35 cellular contexts compared by ENCODE assay signal in the genomic region with DNA sequence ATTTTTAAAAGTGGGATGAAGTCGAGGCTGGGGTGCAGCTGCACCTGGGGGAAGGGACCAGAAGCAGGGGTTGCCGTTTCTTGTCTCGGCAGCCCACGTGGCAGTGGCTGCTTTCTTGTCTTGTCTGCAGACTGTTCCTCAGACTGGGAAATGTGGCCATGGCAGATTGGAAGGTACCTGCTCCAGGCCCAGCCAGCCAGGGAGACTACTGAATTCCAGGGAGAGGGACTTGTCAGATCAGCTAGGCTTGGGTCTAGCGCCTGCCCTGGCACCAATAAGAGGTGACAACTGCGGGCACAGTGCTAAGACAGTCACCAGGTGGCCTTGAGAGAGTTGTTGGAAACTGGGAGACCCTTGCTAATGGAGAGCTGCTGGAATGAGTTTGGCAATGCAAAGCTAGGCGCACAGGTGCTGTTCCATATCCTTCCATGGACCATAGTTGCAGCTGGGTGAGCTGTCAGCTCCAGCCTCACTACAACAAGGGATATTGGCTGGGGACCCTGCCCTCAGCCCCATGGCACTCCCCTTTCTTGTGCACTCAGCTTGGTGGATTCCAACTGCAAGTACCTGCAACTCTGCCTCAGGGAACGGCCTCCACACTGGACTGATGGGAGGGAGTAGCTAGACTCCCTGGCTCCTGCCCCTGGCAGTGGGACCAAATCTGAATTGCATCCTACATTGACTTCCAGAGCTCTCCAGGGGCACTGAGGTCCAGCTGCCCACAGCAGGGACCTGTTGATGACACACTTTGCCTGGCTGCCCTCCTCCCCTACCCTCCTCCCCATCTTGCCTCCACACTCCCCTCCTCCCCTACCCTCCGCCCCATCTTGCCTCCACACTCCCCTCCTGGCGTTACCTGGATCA. TPM values are rescaled to one million over a fixed set of nuclear protein-coding genes. Genes with fewer than 3 reads are reported as not detected.
DNase-seq lines count a peak whose midpoint lies in the region; ATAC-seq, FAIRE-seq and TF ChIP-seq lines count a peak whose summit lies in the region.
"Had no signal": no experiment of that assay in that cellular context is flagged by ENCODE, and none has a peak within 500 bp of the region (broad histone marks: within the 10 kb centered on the region; RNA-seq: fewer than 3 reads in every experiment).

No MANE protein-coding gene starts in this region.

- H3K4me1 ChIP-seq in HUES64 (ENCODE audit: insufficient read depth, low read length), result peaks cover 18% of the 10 kb centered on the region
- H3K4me1 ChIP-seq in astrocyte (ENCODE audit: insufficient read depth, low read length), result peaks cover 12% of the 10 kb centered on the region
- peaks cover 9% of the 10 kb centered on the region for H3K4me1 ChIP-seq in mesendoderm (ENCODE audit: control insufficient read depth, low read depth, low read length)
- H3K4me1 ChIP-seq: uterus had no signal

- no peak overlapping the region for H3K18ac ChIP-seq in mesendoderm (ENCODE audit: low read length)

- H3K36me3 ChIP-seq in GM06990 (ENCODE audit: control insufficient read depth, insufficient read depth, low read length), result peaks cover 13% of the 10 kb centered on the region
- H3K36me3 ChIP-seq in HUES64 (ENCODE audit: insufficient read depth, low read length), result peaks cover 15% of the 10 kb centered on the region
- no peaks in the 10 kb centered on the region for H3K36me3 ChIP-seq in astrocyte (ENCODE audit: insufficient read depth, low read length)
- H3K36me3 ChIP-seq in mesendoderm (ENCODE audit: control insufficient read depth, insufficient read depth, low read length), result no peaks in the 10 kb centered on the region
- H3K36me3 ChIP-seq: adrenal gland, brain microvascular endothelial cell, neutrophil, uterus had no signal

- H2BK15ac ChIP-seq in mesendoderm (replicated peaks; ENCODE audit: low read depth), result no peak overlapping the region

- H3K27ac Mint-ChIP-seq in astrocyte (ENCODE audit: unreplicated experiment), result peak overlapping the region; percentile 18
- no peak overlapping the region for H3K27ac Mint-ChIP-seq in activated naive CD4-positive, alpha-beta T cell treated with anti-CD3 and anti-CD28 coated beads, Interleukin-2, amount 50 U/mL, for 72 hours
- H3K27ac Mint-ChIP-seq: activated CD4-positive, alpha-beta T cell treated with anti-CD3 and anti-CD28 coated beads, Interleukin-2, amount 10 ng/mL, durations not matched to agents 24 days and 14 days had no signal

- no peaks in the 10 kb centered on the region for H4K20me1 ChIP-seq in astrocyte (ENCODE audit: insufficient read depth, low read length)

- H3K56ac ChIP-seq in mesendoderm (ENCODE audit: low read length), result peak overlapping the region; percentile 72

- no peak overlapping the region for H4K8ac ChIP-seq in mesendoderm (ENCODE audit: low read depth, low read length)

- H3K79me2 ChIP-seq in astrocyte (ENCODE audit: insufficient read depth, low read length) (no peaks in the 10 kb centered on the region), mesendoderm (ENCODE audit: control insufficient read depth, insufficient read depth, low read length) (no peaks in the 10 kb centered on the region)

- no peaks in the 10 kb centered on the region for H3K9me3 Mint-ChIP-seq in astrocyte (ENCODE audit: unreplicated experiment)
- H3K9me3 Mint-ChIP-seq in activated naive CD4-positive, alpha-beta T cell treated with anti-CD3 and anti-CD28 coated beads, Interleukin-2, amount 50 U/mL, for 72 hours, result no peaks in the 10 kb centered on the region
- H3K9me3 Mint-ChIP-seq: activated CD4-positive, alpha-beta T cell treated with anti-CD3 and anti-CD28 coated beads, Interleukin-2, amount 10 ng/mL, durations not matched to agents 24 days and 14 days; activated T-cell treated with anti-CD3 and anti-CD28 coated beads, Interleukin-2, amount 50 U/mL, for 4 hours had no signal

- H2BK5ac ChIP-seq in mesendoderm (ENCODE audit: low read length), result no peak overlapping the region

- ATAC-seq in GM18858 (IDR thresholded peaks at IDR 0.05; ENCODE audit: unreplicated experiment) (no peak), left cardiac atrium (no peak)
- ATAC-seq in activated naive CD4-positive, alpha-beta T cell treated with anti-CD3 and anti-CD28 coated beads, Interleukin-2, amount 50 U/mL, for 72 hours, result no peak
- ATAC-seq: activated T-cell treated with anti-CD3 and anti-CD28 coated beads, Interleukin-2, amount 50 U/mL, for 4 hours; sciatic nerve had no signal

- no peak overlapping the region for H2AFZ ChIP-seq in astrocyte (ENCODE audit: low read depth, low read length)

- 90% methylated on average over 10 of the region's 10 CpGs for WGBS in HUES64
- WGBS in mesendoderm (ENCODE audit: extremely low coverage, insufficient coverage, low lambda C conversion rate), result no CpG with 5 or more reads among the region's 10 CpGs

- TF ChIP-seq CTCF in GM06990 (IDR thresholded peaks at IDR 0.05; ENCODE audit: insufficient read depth, low read length, poor library complexity, severe bottlenecking) (peak; percentile 1), astrocyte (IDR thresholded peaks at IDR 0.05; ENCODE audit: insufficient read depth, low read depth, low read length) (no peak)

- peak overlapping the region; percentile 27; the same call in 1 of the 2 replicates for H3K27ac ChIP-seq in HUES64 (ENCODE audit: low read depth, low read length)
- no peak overlapping the region for H3K27ac ChIP-seq in astrocyte (ENCODE audit: low read depth, low read length)
- H3K27ac ChIP-seq in mesendoderm (ENCODE audit: low read depth, low read length), result no peak overlapping the region
- H3K27ac ChIP-seq: adrenal gland; BLaER1 treated with 17β-estradiol and CSF1 and Interleukin-3, amounts not matched to agents 10 nM and 100 nM; brain microvascular endothelial cell; HL-60; neutrophil; SK-N-MC; uterus had no signal

- no peaks in the 10 kb centered on the region for H3K79me1 ChIP-seq in mesendoderm (ENCODE audit: low read length)

- no peak overlapping the region for H3K4me3 Mint-ChIP-seq in astrocyte (ENCODE audit: unreplicated experiment)
- H3K4me3 Mint-ChIP-seq: activated CD4-positive, alpha-beta T cell treated with anti-CD3 and anti-CD28 coated beads, Interleukin-2, amount 10 ng/mL, durations not matched to agents 24 days and 14 days; activated T-cell treated with anti-CD3 and anti-CD28 coated beads, Interleukin-2, amount 50 U/mL, for 4 hours had no signal

- H3K27me3 ChIP-seq in GM06990 (replicated peaks; ENCODE audit: control insufficient read depth, insufficient read depth, low read length) (no peaks in the 10 kb centered on the region; the same call in none of the 2 replicates), HUES64 (ENCODE audit: insufficient read depth, low read length) (no peaks in the 10 kb centered on the region), astrocyte (ENCODE audit: insufficient read depth, low read length) (peaks cover 10% of the 10 kb centered on the region), mesendoderm (ENCODE audit: insufficient read depth, low read length, poor library complexity) (no peaks in the 10 kb centered on the region)
- H3K27me3 ChIP-seq: adrenal gland, uterus had no signal

- no peaks in the 10 kb centered on the region for H3K9me3 ChIP-seq in HUES64 (ENCODE audit: insufficient read depth, low read depth, low read length)
- H3K9me3 ChIP-seq in astrocyte (ENCODE audit: insufficient read depth, low read depth, low read length), result no peaks in the 10 kb centered on the region
- H3K9me3 ChIP-seq: adrenal gland; BLaER1 treated with 17β-estradiol and CSF1 and Interleukin-3, amounts not matched to agents 10 nM and 100 nM; neutrophil; uterus had no signal

- H3K4me3 ChIP-seq in GM06990 (replicated peaks; ENCODE audit: low read depth, low read length), result no peak overlapping the region
- no peak overlapping the region for H3K4me3 ChIP-seq in HUES64 (ENCODE audit: low read length)
- H3K4me3 ChIP-seq in astrocyte (ENCODE audit: insufficient read depth, low read depth, low read length), result no peak overlapping the region
- no peak overlapping the region for H3K4me3 ChIP-seq in mesendoderm (ENCODE audit: low read length)
- H3K4me3 ChIP-seq: adrenal gland; BLaER1 treated with 17β-estradiol and CSF1 and Interleukin-3, amounts not matched to agents 10 nM and 100 nM; SK-N-MC; uterus had no signal

- DNase-seq in GM06990 (ENCODE audit: extremely low read depth, insufficient read length) (no peak), astrocyte (ENCODE audit: low read depth) (no peak), mesendoderm (peak; percentile 22), NCI-H1105 (lab: John Stamatoyannopoulos, UW) (no peak), left cardiac atrium (no peak)
- DNase-seq in activated naive CD4-positive, alpha-beta T cell treated with anti-CD3 and anti-CD28 coated beads, Interleukin-2, amount 50 U/mL, for 72 hours (ENCODE audit: low spot score in 2 of 2), result no peak
- DNase-seq: activated CD4-positive, alpha-beta T cell treated with anti-CD3 and anti-CD28 coated beads, Interleukin-2, amount 10 ng/mL, durations not matched to agents 24 days and 14 days; activated naive CD4-positive, alpha-beta T cell; activated T-cell treated with anti-CD3 and anti-CD28 coated beads, Interleukin-2, amount 50 U/mL, for 4 hours; adrenal gland; brain microvascular endothelial cell; COR-L47; DMS53; effector CD8-positive, alpha-beta T cell; erythroblast; GF-D8; NCI-H1092; NCI-H2029; NCI-H774; stimulated activated CD4-positive, alpha-beta T cell treated with anti-CD3 and anti-CD28 coated beads, Interleukin-12 subunit alpha, Interleukin-12 subunit beta, amount 100 ng/mL, for 4 hours; stimulated activated CD4-positive, alpha-beta T cell treated with anti-CD3 and anti-CD28 coated beads, Interleukin-4, amount 100 ng/mL, for 24 hours; stimulated activated naive CD4-positive, alpha-beta T cell; uterus had no signal

- peak overlapping the region; percentile 25 for H3K4ac ChIP-seq in mesendoderm (ENCODE audit: low read depth, low read length)

- intact Hi-C loops in left cardiac atrium (cut with DNase I), result no loop called here

- FAIRE-seq in astrocyte (lab: Jason Lieb, UNC), result no peak
- FAIRE-seq: GM18507 had no signal

- H3K4me1 Mint-ChIP-seq in astrocyte (ENCODE audit: low read depth, unreplicated experiment), result peaks cover 15% of the 10 kb centered on the region

- H3K4me2 ChIP-seq in astrocyte (ENCODE audit: low read length), result no peak overlapping the region
- no peak overlapping the region for H3K4me2 ChIP-seq in mesendoderm (ENCODE audit: low read length)

- H3K9ac ChIP-seq in HUES64 (ENCODE audit: low read depth, low read length), result no peak overlapping the region
- no peak overlapping the region for H3K9ac ChIP-seq in astrocyte (ENCODE audit: low read length)
- H3K9ac ChIP-seq in mesendoderm (ENCODE audit: low read length), result no peak overlapping the region
- H3K9ac ChIP-seq: BLaER1 treated with 17β-estradiol and CSF1 and Interleukin-3, amounts not matched to agents 10 nM and 100 nM had no signal

- H4K5ac ChIP-seq in mesendoderm (ENCODE audit: low read length), result no peak overlapping the region

- peaks cover 3% of the 10 kb centered on the region for H3K36me3 Mint-ChIP-seq in astrocyte (ENCODE audit: low read depth, unreplicated experiment)
- H3K36me3 Mint-ChIP-seq in activated naive CD4-positive, alpha-beta T cell treated with anti-CD3 and anti-CD28 coated beads, Interleukin-2, amount 50 U/mL, for 72 hours, result no peaks in the 10 kb centered on the region

- no peak overlapping the region for H3K23ac ChIP-seq in mesendoderm (ENCODE audit: low read length)

- no peak overlapping the region for H2BK120ac ChIP-seq in mesendoderm (ENCODE audit: low read depth, low read length)

- peaks cover 12% of the 10 kb centered on the region for H3K27me3 Mint-ChIP-seq in astrocyte (ENCODE audit: low read depth, unreplicated experiment)

- peak overlapping the region; percentile 11 for H2AK5ac ChIP-seq in mesendoderm (ENCODE audit: low read length)

RNA-seq across cellular contexts. Expression of a gene that starts 9.9 kb away (rescaled TPM):
- polyA plus RNA-seq in HUES64 (2013, experiment 1 of 2), result 0.15 TPM
- 0.25 TPM for polyA plus RNA-seq in HUES64 (2013, experiment 2 of 2)
- total RNA-seq in astrocyte (not detected in 2 replicates), left cardiac atrium (under 1 TPM; 0.09 to 0.26 TPM)
- 0.14 TPM for polyA plus RNA-seq in mesendoderm (2013, experiment 1 of 2)
- 0.11 TPM for polyA plus RNA-seq in mesendoderm (2013, experiment 2 of 2)
- not detected for total RNA-seq in activated naive CD4-positive, alpha-beta T cell treated with anti-CD3 and anti-CD28 coated beads, Interleukin-2, amount 50 U/mL, for 72 hours
- total RNA-seq: activated CD4-positive, alpha-beta T cell treated with anti-CD3 and anti-CD28 coated beads, Interleukin-2, amount 10 ng/mL, durations not matched to agents 24 days and 14 days; activated CD8-positive, alpha-beta memory T cell treated with anti-CD3 and anti-CD28 coated beads for 36 hours; lung microvascular endothelial cell; sciatic nerve; T-helper 2 cell treated with Interferon-gamma antibody and Interleukin-4, amounts not matched to agents 100 ng/mL and 5 ng/mL, for 36 hours; temporal lobe had no signal

RNA-seq across cellular contexts. Expression of a gene that starts 34.2 kb away (rescaled TPM):
- 2.5 TPM for polyA plus RNA-seq in HUES64 (2013, experiment 1 of 2)
- 2.9 TPM for polyA plus RNA-seq in HUES64 (2013, experiment 2 of 2)
- total RNA-seq in astrocyte (0.94 and 1.5 TPM in 2 replicates), left cardiac atrium (1 to 10 TPM; 4.0 to 5.9 TPM)
- 7.5 TPM for polyA plus RNA-seq in mesendoderm (2013, experiment 1 of 2)
- polyA plus RNA-seq in mesendoderm (2013, experiment 2 of 2), result 6.8 TPM
- 1 to 10 TPM; 5.0 to 6.3 TPM for total RNA-seq in activated naive CD4-positive, alpha-beta T cell treated with anti-CD3 and anti-CD28 coated beads, Interleukin-2, amount 50 U/mL, for 72 hours

RNA-seq across cellular contexts. Expression of a gene that starts 40.9 kb away (rescaled TPM):
- polyA plus RNA-seq in HUES64 (2013, experiment 1 of 2), result 0.05 TPM
- polyA plus RNA-seq in HUES64 (2013, experiment 2 of 2), result 0.13 TPM
- total RNA-seq in astrocyte (1.0 and 1.4 TPM in 2 replicates), left cardiac atrium (100 to 1,000 TPM; 160 to 224 TPM)
- 0.07 TPM for polyA plus RNA-seq in mesendoderm (2013, experiment 1 of 2)
- 0.06 TPM for polyA plus RNA-seq in mesendoderm (2013, experiment 2 of 2)
- not detected for total RNA-seq in activated naive CD4-positive, alpha-beta T cell treated with anti-CD3 and anti-CD28 coated beads, Interleukin-2, amount 50 U/mL, for 72 hours
- total RNA-seq: activated CD4-positive, alpha-beta T cell treated with anti-CD3 and anti-CD28 coated beads, Interleukin-2, amount 10 ng/mL, durations not matched to agents 24 days and 14 days; activated CD8-positive, alpha-beta memory T cell treated with anti-CD3 and anti-CD28 coated beads for 36 hours; activated T-cell treated with anti-CD3 and anti-CD28 coated beads, Interleukin-2, amount 50 U/mL, for 4 hours; lung microvascular endothelial cell; T-helper 2 cell treated with Interferon-gamma antibody and Interleukin-4, amounts not matched to agents 100 ng/mL and 5 ng/mL, for 36 hours had no signal

Comparison
In these comparisons a context has a peak if more than half of its experiments do, and no peak if none do; other contexts are left out.
1. RNA of a gene that starts 40.9 kb away (total RNA-seq): 160 to 224 TPM in left cardiac atrium; 1.0 to 1.4 TPM in astrocyte and not detected in activated naive CD4-positive, alpha-beta T cell treated with anti-CD3 and anti-CD28 coated beads, Interleukin-2, amount 50 U/mL, for 72 hours; every median in the first group is over 10 times any median in the second.